8 cellular contexts compared by ENCODE assay signal in the genomic region with DNA sequence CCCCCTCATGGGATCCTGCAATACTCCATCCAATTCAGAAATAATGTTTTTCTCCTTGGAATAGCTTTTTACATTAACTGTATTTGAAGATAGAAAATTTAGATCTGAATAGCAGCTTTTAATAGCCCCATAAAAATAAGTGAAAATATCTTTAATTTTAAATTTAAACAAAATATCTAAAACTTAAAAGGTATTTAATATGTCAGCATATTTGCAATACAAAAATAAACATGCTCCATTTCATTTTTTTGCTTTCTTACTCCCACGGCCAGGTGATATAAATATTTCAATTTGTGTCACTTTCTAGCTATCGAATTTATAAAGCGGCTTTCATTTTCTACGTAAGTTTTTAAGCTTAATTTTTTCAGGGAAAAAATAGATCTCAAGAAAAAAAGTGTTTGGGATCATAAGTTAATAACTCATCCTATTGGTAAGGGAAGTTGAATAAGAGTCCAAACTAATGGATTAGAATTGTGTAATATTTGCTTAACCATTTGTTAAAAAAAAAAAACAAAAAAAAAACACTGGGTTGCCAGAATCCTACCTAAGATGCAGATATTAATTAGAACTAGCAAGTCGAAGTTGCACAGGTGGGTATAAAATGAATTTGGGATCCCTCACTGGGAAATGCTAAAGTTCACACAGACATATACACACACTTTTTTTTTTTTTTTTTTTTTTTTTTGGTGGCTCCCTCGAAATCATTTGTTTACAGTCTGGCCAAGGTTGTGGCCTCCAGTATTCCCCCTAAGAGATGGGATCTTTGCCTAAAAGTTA. TPM values are rescaled to one million over a fixed set of nuclear protein-coding genes. Genes with fewer than 3 reads are reported as not detected.
DNase-seq lines count a peak whose midpoint lies in the region; ATAC-seq and TF ChIP-seq lines count a peak whose summit lies in the region.

No MANE protein-coding gene starts in this region.

- H3K9me3 Mint-ChIP-seq in MCF 10A (ENCODE audit: unreplicated experiment), result no peaks in the 10 kb centered on the region
- peaks cover 1% of the 10 kb centered on the region for H3K9me3 Mint-ChIP-seq in mesothelial cell of epicardium

- H3K27me3 ChIP-seq in left ventricle myocardium inferior (ENCODE audit: low read depth), result no peaks in the 10 kb centered on the region
- no peaks in the 10 kb centered on the region for H3K27me3 ChIP-seq in aorta (ENCODE audit: control insufficient read depth in 1 of 2, insufficient read depth in 2 of 2, low read length in 1 of 2)

- peaks cover 15% of the 10 kb centered on the region for H3K4me1 Mint-ChIP-seq in MCF 10A (ENCODE audit: insufficient read depth, unreplicated experiment)
- peaks cover 37% of the 10 kb centered on the region for H3K4me1 Mint-ChIP-seq in mesothelial cell of epicardium

- no peak for TF ChIP-seq CTCF in left ventricle myocardium inferior (IDR thresholded peaks at IDR 0.05; ENCODE audit: borderline replicate concordance)
- no peak for TF ChIP-seq CTCF in MCF 10A (IDR thresholded peaks at IDR 0.05; ENCODE audit: unreplicated experiment)
- TF ChIP-seq CTCF in mesothelial cell of epicardium (IDR thresholded peaks at IDR 0.05; ENCODE audit: unreplicated experiment), result no peak

- DNase-seq in left ventricle myocardium inferior (no peak), Right ventricle myocardium superior (no peak), MCF 10A (ENCODE audit: unreplicated experiment) (no peak), mesothelial cell of epicardium (ENCODE audit: low spot score in 2 of 2, unreplicated experiment in 2 of 2) (no peak), aorta (no peak), activated gamma-delta T cell (lab: John Stamatoyannopoulos, UW) (no peak)
- no peak for DNase-seq in activated effector memory CD4-positive, alpha-beta T cell treated with Interleukin-2 at 50 U/mL for 16 hours

- H3K9me3 ChIP-seq in left ventricle myocardium inferior (replicated peaks) (no peaks in the 10 kb centered on the region), aorta (ENCODE audit: control insufficient read depth, low read length) (no peaks in the 10 kb centered on the region)

- H3K4me1 ChIP-seq in left ventricle myocardium inferior (peaks cover 57% of the 10 kb centered on the region), aorta (ENCODE audit: control insufficient read depth in 1 of 2, insufficient read depth in 2 of 2, low read length in 2 of 2) (no peaks in the 10 kb centered on the region)

- 35 to 44% methylated on average over 6 of the region's 6 CpGs for WGBS in aorta, 2 donors

- no peaks in the 10 kb centered on the region for H3K36me3 ChIP-seq in left ventricle myocardium inferior
- H3K36me3 ChIP-seq in aorta (ENCODE audit: control insufficient read depth in 1 of 2, insufficient read depth in 2 of 2, low read length in 1 of 2), result peaks cover 0 to 2% of the 10 kb centered on the region in 2 donors

- no peak for ATAC-seq in Right ventricle myocardium superior (ENCODE audit: poor library complexity)
- ATAC-seq in aorta (ENCODE audit: low FRiP score), result peak; percentile 1
- no peak for ATAC-seq in GM21786 (IDR thresholded peaks at IDR 0.05; ENCODE audit: unreplicated experiment)

- peak overlapping the region; percentile 97 for H3K27ac ChIP-seq in left ventricle myocardium inferior (replicated peaks)
- peak overlapping the region; percentile 30 to 96 for H3K27ac ChIP-seq in aorta (ENCODE audit: low read depth in 1 of 2, low read length in 2 of 2)

- POLR2A ChIA-PET in MCF 10A (lab: Yijun Ruan, JAX), result interaction anchor here (0.6 to 4.7 kb wide), 22 partner anchors 10 to 1588 kb away, joined by 3 to 61 read pairs (median 4); a partner anchor contains a TSS

- H3K36me3 Mint-ChIP-seq in MCF 10A (ENCODE audit: insufficient read depth, unreplicated experiment) (peaks cover 12% of the 10 kb centered on the region), mesothelial cell of epicardium (no peaks in the 10 kb centered on the region)

- peak overlapping the region; percentile 96 for H3K4me3 Mint-ChIP-seq in MCF 10A (ENCODE audit: unreplicated experiment)
- peak overlapping the region; percentile 83 for H3K4me3 Mint-ChIP-seq in mesothelial cell of epicardium

- CTCF ChIA-PET in MCF 10A (lab: Yijun Ruan, JAX), result interaction anchor here (0.7 to 1.2 kb wide), 8 partner anchors 10 to 1120 kb away, joined by 3 to 6 read pairs (median 3); no protein-coding TSS in a partner anchor

- peak overlapping the region; percentile 74 for H3K4me3 ChIP-seq in left ventricle myocardium inferior
- peak overlapping the region; percentile 78 to 88 for H3K4me3 ChIP-seq in aorta (ENCODE audit: low read length in 2 of 2)

- no peaks in the 10 kb centered on the region for H3K27me3 Mint-ChIP-seq in MCF 10A (ENCODE audit: insufficient read depth, unreplicated experiment)
- H3K27me3 Mint-ChIP-seq in mesothelial cell of epicardium (ENCODE audit: low read depth), result no peaks in the 10 kb centered on the region

- H3K27ac Mint-ChIP-seq in MCF 10A (ENCODE audit: low read depth, unreplicated experiment) (peak overlapping the region; percentile 98), mesothelial cell of epicardium (peak overlapping the region; percentile 99)

- intact Hi-C loops in left ventricle myocardium inferior (cut with micrococcal nuclease) (no loop called here), Right ventricle myocardium superior (cut with DNase I) (no loop called here), MCF 10A (cut with micrococcal nuclease) (no loop called here), aorta (cut with DNase I) (no loop called here)

- no TSS peak for BruUV-seq in MCF 10A (replicated peaks; lab: Mats Ljungman, UMichigan)

RNA-seq across cellular contexts. Expression of a gene that starts 47.6 kb away (rescaled TPM):
- total RNA-seq in left ventricle myocardium inferior, result 198 TPM
- total RNA-seq in Right ventricle myocardium superior, result 169 TPM
- total RNA-seq in MCF 10A (2022), result 118 and 122 TPM in 2 replicates
- 115 to 126 TPM (median 125 TPM) in 3 replicates for total RNA-seq in mesothelial cell of epicardium
- 100 to 1,000 TPM; 128 to 155 TPM for total RNA-seq in aorta
- polyA plus RNA-seq in aorta, result 100 to 1,000 TPM in 1 of 2 donors, 10 to 100 TPM in 1; 64.0 to 102 TPM
